In the genomic region with DNA sequence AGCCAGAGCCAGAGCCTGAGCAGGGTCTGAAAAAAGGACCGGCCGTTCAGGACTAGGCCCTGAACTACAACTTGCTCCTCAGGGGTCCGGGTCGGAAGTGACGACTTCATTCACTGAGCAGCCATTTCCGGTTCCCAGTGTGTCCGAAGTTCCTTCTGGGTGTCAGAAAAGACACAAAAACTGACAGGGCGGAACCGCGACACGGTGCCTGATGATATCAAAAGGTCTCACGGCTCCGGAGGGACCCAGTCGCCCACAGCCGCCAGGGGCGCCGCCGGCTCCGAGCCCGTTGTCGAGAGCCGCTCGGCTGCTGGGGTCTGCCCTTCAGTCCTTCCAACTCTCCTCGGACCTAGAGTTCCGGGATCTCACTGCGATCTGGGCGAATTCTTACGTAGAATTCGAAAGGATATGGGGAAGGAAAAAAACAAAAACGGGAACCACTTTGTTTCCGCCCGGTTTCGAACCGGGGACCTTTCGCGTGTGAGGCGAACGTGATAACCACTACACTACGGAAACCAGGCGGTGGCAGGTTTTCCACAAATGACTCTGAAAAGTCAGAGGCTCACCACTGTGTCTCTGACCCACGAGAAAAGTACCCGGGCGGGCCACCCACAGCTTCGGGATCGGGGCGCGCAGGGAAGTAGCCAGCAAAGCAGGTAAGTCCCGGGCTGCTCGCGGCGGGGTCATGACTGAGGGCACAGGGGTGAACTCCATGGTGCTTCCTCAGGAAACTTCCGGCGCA, we compare ENCODE assay signal across 1 cellular context.
TF ChIP-seq lines count a peak whose summit lies in the region.

No MANE protein-coding gene starts in this region.

TF ChIP-seq in HepG2, 621 proteins besides CTCF, POLR2A, EP300 and RAD21 (continued from another document and continues in another):
- TF ChIP-seq, protein P1, sequence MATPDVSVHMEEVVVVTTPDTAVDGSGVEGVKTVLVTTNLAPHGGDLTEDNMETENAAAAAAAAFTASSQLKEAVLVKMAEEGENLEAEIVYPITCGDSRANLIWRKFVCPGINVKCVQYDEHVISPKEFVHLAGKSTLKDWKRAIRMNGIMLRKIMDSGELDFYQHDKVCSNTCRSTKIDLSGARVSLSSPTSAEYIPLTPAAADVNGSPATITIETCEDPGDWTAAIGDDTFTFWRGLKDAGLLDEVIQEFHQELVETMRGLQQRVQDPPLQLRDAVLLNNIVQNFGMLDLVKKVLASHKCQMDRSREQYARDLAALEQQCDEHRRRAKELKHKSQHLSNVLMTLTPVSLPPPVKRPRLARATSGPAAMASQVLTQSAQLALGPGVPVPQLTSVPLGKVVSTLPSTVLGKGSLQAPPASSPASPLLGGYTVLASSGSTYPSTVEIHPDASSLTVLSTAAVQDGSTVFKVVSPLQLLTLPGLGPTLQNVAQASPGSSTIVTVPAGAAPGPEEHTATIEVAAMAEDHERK (CRISPR knock-in tag; IDR thresholded peaks at IDR 0.05; ENCODE audit: low read depth) = 0 out of 2 replicates have a peak, but pooled peaks have one; percentile 29
- peak; percentile 88 for TF ChIP-seq KDM2A (CRISPR knock-in tag; IDR thresholded peaks at IDR 0.05; ENCODE audit: borderline replicate concordance, low read depth)
- TF ChIP-seq SNAPC2 (CRISPR knock-in tag; IDR thresholded peaks at IDR 0.05) = no peak; the same call in 1 of the 2 replicates
- TF ChIP-seq, protein P2, sequence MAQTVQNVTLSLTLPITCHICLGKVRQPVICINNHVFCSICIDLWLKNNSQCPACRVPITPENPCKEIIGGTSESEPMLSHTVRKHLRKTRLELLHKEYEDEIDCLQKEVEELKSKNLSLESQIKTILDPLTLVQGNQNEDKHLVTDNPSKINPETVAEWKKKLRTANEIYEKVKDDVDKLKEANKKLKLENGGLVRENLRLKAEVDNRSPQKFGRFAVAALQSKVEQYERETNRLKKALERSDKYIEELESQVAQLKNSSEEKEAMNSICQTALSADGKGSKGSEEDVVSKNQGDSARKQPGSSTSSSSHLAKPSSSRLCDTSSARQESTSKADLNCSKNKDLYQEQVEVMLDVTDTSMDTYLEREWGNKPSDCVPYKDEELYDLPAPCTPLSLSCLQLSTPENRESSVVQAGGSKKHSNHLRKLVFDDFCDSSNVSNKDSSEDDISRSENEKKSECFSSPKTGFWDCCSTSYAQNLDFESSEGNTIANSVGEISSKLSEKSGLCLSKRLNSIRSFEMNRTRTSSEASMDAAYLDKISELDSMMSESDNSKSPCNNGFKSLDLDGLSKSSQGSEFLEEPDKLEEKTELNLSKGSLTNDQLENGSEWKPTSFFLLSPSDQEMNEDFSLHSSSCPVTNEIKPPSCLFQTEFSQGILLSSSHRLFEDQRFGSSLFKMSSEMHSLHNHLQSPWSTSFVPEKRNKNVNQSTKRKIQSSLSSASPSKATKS (CRISPR knock-in tag; IDR thresholded peaks at IDR 0.05) = 0 out of 2 replicates have a peak, but pooled peaks have one; percentile 67
- 0 out of 2 replicates have a peak, but pooled peaks have one; percentile 25 for TF ChIP-seq SIN3A (IDR thresholded peaks at IDR 0.05; ENCODE audit: borderline replicate concordance, low read depth, low read length)
- TF ChIP-seq FOXO1 (CRISPR knock-in tag; IDR thresholded peaks at IDR 0.05) = no peak
- no peak for TF ChIP-seq HMGA1 (CRISPR knock-in tag; conservative IDR thresholded peaks at IDR 0.05)
- TF ChIP-seq POLR2AphosphoS5 (IDR thresholded peaks at IDR 0.05; ENCODE audit: low read depth, low read length) = peak; percentile 93
- TF ChIP-seq RORA (CRISPR knock-in tag; IDR thresholded peaks at IDR 0.05) = no peak
- TF ChIP-seq ASH2L (IDR thresholded peaks at IDR 0.05; ENCODE audit: insufficient read length, low read depth, low read length) = peak; percentile 97
- TF ChIP-seq, protein P3, sequence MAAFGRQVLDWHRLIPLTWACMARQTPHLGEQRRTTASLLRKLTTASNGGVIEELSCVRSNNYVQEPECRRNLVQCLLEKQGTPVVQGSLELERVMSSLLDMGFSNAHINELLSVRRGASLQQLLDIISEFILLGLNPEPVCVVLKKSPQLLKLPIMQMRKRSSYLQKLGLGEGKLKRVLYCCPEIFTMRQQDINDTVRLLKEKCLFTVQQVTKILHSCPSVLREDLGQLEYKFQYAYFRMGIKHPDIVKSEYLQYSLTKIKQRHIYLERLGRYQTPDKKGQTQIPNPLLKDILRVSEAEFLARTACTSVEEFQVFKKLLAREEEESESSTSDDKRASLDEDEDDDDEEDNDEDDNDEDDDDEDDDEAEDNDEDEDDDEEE (CRISPR knock-in tag; IDR thresholded peaks at IDR 0.05) = peak; percentile 73
- TF ChIP-seq ZNF572 (CRISPR knock-in tag; IDR thresholded peaks at IDR 0.05) = 0 out of 2 replicates have a peak, but pooled peaks have one; percentile 87
- no peak for TF ChIP-seq RAD51 (IDR thresholded peaks at IDR 0.05; ENCODE audit: borderline replicate concordance)
- TF ChIP-seq ZNF432 (CRISPR knock-in tag; IDR thresholded peaks at IDR 0.05; ENCODE audit: borderline replicate concordance) = no peak
- TF ChIP-seq PPARG (CRISPR knock-in tag; conservative IDR thresholded peaks at IDR 0.05) = no peak; the same call in none of the 2 replicates
- no peak; the same call in 1 of the 2 replicates for TF ChIP-seq NFYB (CRISPR knock-in tag; IDR thresholded peaks at IDR 0.05)
- TF ChIP-seq ZNF780A (CRISPR knock-in tag; IDR thresholded peaks at IDR 0.05) = peak; percentile 80; the same call in 1 of the 2 replicates
- TF ChIP-seq RCOR2 (CRISPR knock-in tag; IDR thresholded peaks at IDR 0.05) = no peak
- 0 out of 2 replicates have a peak, but pooled peaks have one; percentile 46 for TF ChIP-seq TARDBP (CRISPR knock-in tag; IDR thresholded peaks at IDR 0.05)
- TF ChIP-seq ZNF672 (CRISPR knock-in tag; IDR thresholded peaks at IDR 0.05) = 0 out of 2 replicates have a peak, but pooled peaks have one; percentile 51
- TF ChIP-seq, protein P4, sequence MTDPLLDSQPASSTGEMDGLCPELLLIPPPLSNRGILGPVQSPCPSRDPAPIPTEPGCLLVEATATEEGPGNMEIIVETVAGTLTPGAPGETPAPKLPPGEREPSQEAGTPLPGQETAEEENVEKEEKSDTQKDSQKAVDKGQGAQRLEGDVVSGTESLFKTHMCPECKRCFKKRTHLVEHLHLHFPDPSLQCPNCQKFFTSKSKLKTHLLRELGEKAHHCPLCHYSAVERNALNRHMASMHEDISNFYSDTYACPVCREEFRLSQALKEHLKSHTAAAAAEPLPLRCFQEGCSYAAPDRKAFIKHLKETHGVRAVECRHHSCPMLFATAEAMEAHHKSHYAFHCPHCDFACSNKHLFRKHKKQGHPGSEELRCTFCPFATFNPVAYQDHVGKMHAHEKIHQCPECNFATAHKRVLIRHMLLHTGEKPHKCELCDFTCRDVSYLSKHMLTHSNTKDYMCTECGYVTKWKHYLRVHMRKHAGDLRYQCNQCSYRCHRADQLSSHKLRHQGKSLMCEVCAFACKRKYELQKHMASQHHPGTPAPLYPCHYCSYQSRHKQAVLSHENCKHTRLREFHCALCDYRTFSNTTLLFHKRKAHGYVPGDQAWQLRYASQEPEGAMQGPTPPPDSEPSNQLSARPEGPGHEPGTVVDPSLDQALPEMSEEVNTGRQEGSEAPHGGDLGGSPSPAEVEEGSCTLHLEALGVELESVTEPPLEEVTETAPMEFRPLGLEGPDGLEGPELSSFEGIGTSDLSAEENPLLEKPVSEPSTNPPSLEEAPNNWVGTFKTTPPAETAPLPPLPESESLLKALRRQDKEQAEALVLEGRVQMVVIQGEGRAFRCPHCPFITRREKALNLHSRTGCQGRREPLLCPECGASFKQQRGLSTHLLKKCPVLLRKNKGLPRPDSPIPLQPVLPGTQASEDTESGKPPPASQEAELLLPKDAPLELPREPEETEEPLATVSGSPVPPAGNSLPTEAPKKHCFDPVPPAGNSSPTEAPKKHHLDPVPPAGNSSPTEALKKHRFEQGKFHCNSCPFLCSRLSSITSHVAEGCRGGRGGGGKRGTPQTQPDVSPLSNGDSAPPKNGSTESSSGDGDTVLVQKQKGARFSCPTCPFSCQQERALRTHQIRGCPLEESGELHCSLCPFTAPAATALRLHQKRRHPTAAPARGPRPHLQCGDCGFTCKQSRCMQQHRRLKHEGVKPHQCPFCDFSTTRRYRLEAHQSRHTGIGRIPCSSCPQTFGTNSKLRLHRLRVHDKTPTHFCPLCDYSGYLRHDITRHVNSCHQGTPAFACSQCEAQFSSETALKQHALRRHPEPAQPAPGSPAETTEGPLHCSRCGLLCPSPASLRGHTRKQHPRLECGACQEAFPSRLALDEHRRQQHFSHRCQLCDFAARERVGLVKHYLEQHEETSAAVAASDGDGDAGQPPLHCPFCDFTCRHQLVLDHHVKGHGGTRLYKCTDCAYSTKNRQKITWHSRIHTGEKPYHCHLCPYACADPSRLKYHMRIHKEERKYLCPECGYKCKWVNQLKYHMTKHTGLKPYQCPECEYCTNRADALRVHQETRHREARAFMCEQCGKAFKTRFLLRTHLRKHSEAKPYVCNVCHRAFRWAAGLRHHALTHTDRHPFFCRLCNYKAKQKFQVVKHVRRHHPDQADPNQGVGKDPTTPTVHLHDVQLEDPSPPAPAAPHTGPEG (CRISPR knock-in tag; IDR thresholded peaks at IDR 0.05) = no peak; the same call in 1 of the 2 replicates
- TF ChIP-seq, protein P5, sequence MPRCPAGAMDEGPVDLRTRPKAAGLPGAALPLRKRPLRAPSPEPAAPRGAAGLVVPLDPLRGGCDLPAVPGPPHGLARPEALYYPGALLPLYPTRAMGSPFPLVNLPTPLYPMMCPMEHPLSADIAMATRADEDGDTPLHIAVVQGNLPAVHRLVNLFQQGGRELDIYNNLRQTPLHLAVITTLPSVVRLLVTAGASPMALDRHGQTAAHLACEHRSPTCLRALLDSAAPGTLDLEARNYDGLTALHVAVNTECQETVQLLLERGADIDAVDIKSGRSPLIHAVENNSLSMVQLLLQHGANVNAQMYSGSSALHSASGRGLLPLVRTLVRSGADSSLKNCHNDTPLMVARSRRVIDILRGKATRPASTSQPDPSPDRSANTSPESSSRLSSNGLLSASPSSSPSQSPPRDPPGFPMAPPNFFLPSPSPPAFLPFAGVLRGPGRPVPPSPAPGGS (CRISPR knock-in tag; IDR thresholded peaks at IDR 0.05) = peak; percentile 47; the same call in 1 of the 2 replicates
- TF ChIP-seq ZFP82 (CRISPR knock-in tag; IDR thresholded peaks at IDR 0.05; ENCODE audit: borderline replicate concordance) = 0 out of 2 replicates have a peak, but pooled peaks have one; percentile 21
- no peak for TF ChIP-seq ZNF382 (CRISPR knock-in tag; IDR thresholded peaks at IDR 0.05; ENCODE audit: borderline replicate concordance)
- TF ChIP-seq, protein P6, sequence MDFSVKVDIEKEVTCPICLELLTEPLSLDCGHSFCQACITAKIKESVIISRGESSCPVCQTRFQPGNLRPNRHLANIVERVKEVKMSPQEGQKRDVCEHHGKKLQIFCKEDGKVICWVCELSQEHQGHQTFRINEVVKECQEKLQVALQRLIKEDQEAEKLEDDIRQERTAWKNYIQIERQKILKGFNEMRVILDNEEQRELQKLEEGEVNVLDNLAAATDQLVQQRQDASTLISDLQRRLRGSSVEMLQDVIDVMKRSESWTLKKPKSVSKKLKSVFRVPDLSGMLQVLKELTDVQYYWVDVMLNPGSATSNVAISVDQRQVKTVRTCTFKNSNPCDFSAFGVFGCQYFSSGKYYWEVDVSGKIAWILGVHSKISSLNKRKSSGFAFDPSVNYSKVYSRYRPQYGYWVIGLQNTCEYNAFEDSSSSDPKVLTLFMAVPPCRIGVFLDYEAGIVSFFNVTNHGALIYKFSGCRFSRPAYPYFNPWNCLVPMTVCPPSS (IDR thresholded peaks at IDR 0.05) = no peak
- TF ChIP-seq FLYWCH1 (CRISPR knock-in tag; IDR thresholded peaks at IDR 0.05) = no peak
- TF ChIP-seq, protein P7, sequence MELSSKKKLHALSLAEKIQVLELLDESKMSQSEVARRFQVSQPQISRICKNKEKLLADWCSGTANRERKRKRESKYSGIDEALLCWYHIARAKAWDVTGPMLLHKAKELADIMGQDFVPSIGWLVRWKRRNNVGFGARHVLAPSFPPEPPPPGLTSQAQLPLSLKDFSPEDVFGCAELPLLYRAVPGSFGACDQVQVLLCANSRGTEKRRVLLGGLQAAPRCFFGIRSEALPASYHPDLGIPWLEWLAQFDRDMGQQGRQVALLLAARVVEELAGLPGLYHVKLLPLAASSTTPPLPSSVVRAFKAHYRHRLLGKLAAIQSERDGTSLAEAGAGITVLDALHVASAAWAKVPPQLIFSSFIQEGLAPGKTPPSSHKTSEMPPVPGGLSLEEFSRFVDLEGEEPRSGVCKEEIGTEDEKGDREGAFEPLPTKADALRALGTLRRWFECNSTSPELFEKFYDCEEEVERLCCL (CRISPR knock-in tag; IDR thresholded peaks at IDR 0.05; ENCODE audit: borderline replicate concordance) = no peak
- TF ChIP-seq ZNF749 (CRISPR knock-in tag; IDR thresholded peaks at IDR 0.05; ENCODE audit: borderline replicate concordance) = 0 out of 2 replicates have a peak, but pooled peaks have one; percentile 52
- peak; percentile 88; the same call in 1 of the 2 replicates for TF ChIP-seq NRL (CRISPR knock-in tag; IDR thresholded peaks at IDR 0.05; ENCODE audit: borderline replicate concordance)
- TF ChIP-seq STAG1 (CRISPR knock-in tag; IDR thresholded peaks at IDR 0.05) = no peak; the same call in 1 of the 2 replicates
- TF ChIP-seq KMT2A (CRISPR knock-in tag; IDR thresholded peaks at IDR 0.05) = peak; percentile 45
- TF ChIP-seq, protein P8, sequence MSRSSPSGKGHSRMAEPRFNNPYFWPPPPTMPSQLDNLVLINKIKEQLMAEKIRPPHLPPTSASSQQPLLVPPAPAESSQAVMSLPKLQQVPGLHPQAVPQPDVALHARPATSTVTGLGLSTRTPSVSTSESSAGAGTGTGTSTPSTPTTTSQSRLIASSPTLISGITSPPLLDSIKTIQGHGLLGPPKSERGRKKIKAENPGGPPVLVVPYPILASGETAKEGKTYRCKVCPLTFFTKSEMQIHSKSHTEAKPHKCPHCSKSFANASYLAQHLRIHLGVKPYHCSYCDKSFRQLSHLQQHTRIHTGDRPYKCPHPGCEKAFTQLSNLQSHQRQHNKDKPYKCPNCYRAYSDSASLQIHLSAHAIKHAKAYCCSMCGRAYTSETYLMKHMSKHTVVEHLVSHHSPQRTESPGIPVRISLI (CRISPR knock-in tag; IDR thresholded peaks at IDR 0.05; ENCODE audit: borderline replicate concordance) = no peak; the same call in 1 of the 2 replicates
- TF ChIP-seq ZNF674 (CRISPR knock-in tag; IDR thresholded peaks at IDR 0.05; ENCODE audit: low read depth) = no peak; the same call in 1 of the 2 replicates
- no peak; the same call in 1 of the 2 replicates for TF ChIP-seq ZFP37 (CRISPR knock-in tag; IDR thresholded peaks at IDR 0.05; ENCODE audit: borderline replicate concordance)
- TF ChIP-seq TEAD3 (CRISPR knock-in tag; optimal IDR thresholded peaks at IDR 0.05; ENCODE audit: borderline replicate concordance) = peak; percentile 40
- TF ChIP-seq GATAD1 (CRISPR knock-in tag; IDR thresholded peaks at IDR 0.05) = peak; percentile 77
- TF ChIP-seq, protein P9, sequence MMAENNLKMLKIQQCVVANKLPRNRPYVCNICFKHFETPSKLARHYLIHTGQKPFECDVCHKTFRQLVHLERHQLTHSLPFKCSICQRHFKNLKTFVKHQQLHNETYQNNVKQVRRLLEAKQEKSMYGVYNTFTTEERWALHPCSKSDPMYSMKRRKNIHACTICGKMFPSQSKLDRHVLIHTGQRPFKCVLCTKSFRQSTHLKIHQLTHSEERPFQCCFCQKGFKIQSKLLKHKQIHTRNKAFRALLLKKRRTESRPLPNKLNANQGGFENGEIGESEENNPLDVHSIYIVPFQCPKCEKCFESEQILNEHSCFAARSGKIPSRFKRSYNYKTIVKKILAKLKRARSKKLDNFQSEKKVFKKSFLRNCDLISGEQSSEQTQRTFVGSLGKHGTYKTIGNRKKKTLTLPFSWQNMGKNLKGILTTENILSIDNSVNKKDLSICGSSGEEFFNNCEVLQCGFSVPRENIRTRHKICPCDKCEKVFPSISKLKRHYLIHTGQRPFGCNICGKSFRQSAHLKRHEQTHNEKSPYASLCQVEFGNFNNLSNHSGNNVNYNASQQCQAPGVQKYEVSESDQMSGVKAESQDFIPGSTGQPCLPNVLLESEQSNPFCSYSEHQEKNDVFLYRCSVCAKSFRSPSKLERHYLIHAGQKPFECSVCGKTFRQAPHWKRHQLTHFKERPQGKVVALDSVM (CRISPR knock-in tag; IDR thresholded peaks at IDR 0.05) = no peak; the same call in 1 of the 2 replicates
- no peak for TF ChIP-seq SOX13 (IDR thresholded peaks at IDR 0.05)
- TF ChIP-seq SOX13 (CRISPR knock-in tag; conservative IDR thresholded peaks at IDR 0.05 in 1 of 2, IDR thresholded peaks at IDR 0.05 in 1 of 2) = peak in 1 of 2 experiments; percentile 16; a peak in 1 of 4 replicates
